In genomic region chr17:44210342-44211192, GRCh38 we compare ENCODE assay signal across 8 cellular contexts. TPM values are rescaled to one million over a fixed set of nuclear protein-coding genes. Genes with fewer than 3 reads are reported as not detected.
DNase-seq lines count a peak whose midpoint lies in the region; ATAC-seq and TF ChIP-seq lines count a peak whose summit lies in the region.

No MANE protein-coding gene starts in this region.

- DNase-seq in AG20443 (ENCODE audit: low spot score) = peak; percentile 94
- DNase-seq in GM19238 (ENCODE audit: insufficient read length, low spot score) = peak; percentile 95
- peak; percentile 60 for DNase-seq in RWPE1 (ENCODE audit: low spot score)
- peak; percentile 86 for DNase-seq in activated T-helper 9 cell treated with anti-CD3 and anti-CD28 coated beads, Interleukin-2, amount 50 U/mL, for 16 hours (ENCODE audit: low read depth)
- peak; percentile 91 for DNase-seq in fibroblast of villous mesenchyme (ENCODE audit: low read depth)
- DNase-seq in superior temporal gyrus (ENCODE audit: extremely low spot score) = peak; percentile 84

- TF ChIP-seq CTCF in RWPE1 (conservative IDR thresholded peaks at IDR 0.05; ENCODE audit: low read depth) (peak; percentile 94), fibroblast of villous mesenchyme (IDR thresholded peaks at IDR 0.05; ENCODE audit: insufficient read depth, low read depth, low read length) (peak; percentile 99), neutrophil (IDR thresholded peaks at IDR 0.05) (peak; percentile 99)

- POLR2A ChIA-PET in RWPE1 (lab: Yijun Ruan, JAX; ENCODE audit: low non-redundant PET) = interaction anchor here (0.6 kb wide), 1 partner anchor 11 kb away, joined by 3 read pairs; the partner anchor contains the start of gene ATXN7L3

- H3K27ac ChIP-seq in RWPE1 (peak overlapping the region; percentile 79), neutrophil (peak overlapping the region; percentile 65)

- H3K36me3 ChIP-seq in neutrophil = peaks cover 98% of the 10 kb centered on the region

- no peaks in the 10 kb centered on the region for H3K27me3 ChIP-seq in neutrophil

- CTCF ChIA-PET in RWPE1 (lab: Yijun Ruan, JAX) = interaction anchor here (0.6 to 1.4 kb wide), 7 partner anchors 9 to 311 kb away, joined by 3 to 6 read pairs (median 3); partner anchors contain the start of genes SLC4A1 and UBTF

- H3K4me3 ChIP-seq in fibroblast of villous mesenchyme (ENCODE audit: low read depth, low read length) (no peak overlapping the region), neutrophil (ENCODE audit: low read depth in 1 of 2, low read length in 1 of 2) (peak overlapping the region in 1 of 2 experiments; percentile 35)

- H3K9me3 ChIP-seq in neutrophil = no peaks in the 10 kb centered on the region

- H3K4me1 ChIP-seq in neutrophil (ENCODE audit: control insufficient read depth in 1 of 2, insufficient read depth in 1 of 2, low read depth in 1 of 2, low read length in 1 of 2) = peaks cover 19% of the 10 kb centered on the region in 2 experiments

- peak; percentile 80 for ATAC-seq in HG03565 (IDR thresholded peaks at IDR 0.05; ENCODE audit: unreplicated experiment)

RNA-seq across cellular contexts. Expression of gene UBTF, which starts 8.9 kb away (rescaled TPM):
- 46.1 and 46.6 TPM in 2 replicates for total RNA-seq in fibroblast of villous mesenchyme

RNA-seq across cellular contexts. Expression of gene ATXN7L3, which starts 10.9 kb away (rescaled TPM):
- total RNA-seq in fibroblast of villous mesenchyme = 43.6 and 48.3 TPM in 2 replicates

RNA-seq across cellular contexts. Expression of gene TMUB2, which starts 23.8 kb away (rescaled TPM):
- total RNA-seq in fibroblast of villous mesenchyme = 19.0 and 28.1 TPM in 2 replicates

RNA-seq across cellular contexts. Expression of gene ASB16, which starts 40.1 kb away (rescaled TPM):
- total RNA-seq in fibroblast of villous mesenchyme = under 0.01 TPM in 1 of 2 replicates, not detected in the other

RNA-seq across cellular contexts. Expression of gene SLC4A1, which starts 57.4 kb away (rescaled TPM):
- not detected in 2 replicates for total RNA-seq in fibroblast of villous mesenchyme
